Comparison of ENCODE assay signal across 1 cellular context in the genomic region with DNA sequence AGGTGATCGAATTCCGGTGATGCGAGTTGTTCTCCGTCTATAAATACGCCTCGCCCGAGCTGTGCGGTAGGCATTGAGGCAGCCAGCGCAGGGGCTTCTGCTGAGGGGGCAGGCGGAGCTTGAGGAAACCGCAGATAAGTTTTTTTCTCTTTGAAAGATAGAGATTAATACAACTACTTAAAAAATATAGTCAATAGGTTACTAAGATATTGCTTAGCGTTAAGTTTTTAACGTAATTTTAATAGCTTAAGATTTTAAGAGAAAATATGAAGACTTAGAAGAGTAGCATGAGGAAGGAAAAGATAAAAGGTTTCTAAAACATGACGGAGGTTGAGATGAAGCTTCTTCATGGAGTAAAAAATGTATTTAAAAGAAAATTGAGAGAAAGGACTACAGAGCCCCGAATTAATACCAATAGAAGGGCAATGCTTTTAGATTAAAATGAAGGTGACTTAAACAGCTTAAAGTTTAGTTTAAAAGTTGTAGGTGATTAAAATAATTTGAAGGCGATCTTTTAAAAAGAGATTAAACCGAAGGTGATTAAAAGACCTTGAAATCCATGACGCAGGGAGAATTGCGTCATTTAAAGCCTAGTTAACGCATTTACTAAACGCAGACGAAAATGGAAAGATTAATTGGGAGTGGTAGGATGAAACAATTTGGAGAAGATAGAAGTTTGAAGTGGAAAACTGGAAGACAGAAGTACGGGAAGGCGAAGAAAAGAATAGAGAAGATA.
TF ChIP-seq lines count a peak whose summit lies in the region.

Gene MALAT1, plus strand, starts transcription at position 69 of the 736 bp plus-strand sequence.

TF ChIP-seq in HepG2, 621 proteins besides CTCF, POLR2A, EP300 and RAD21 (continued from another document and continues in another):
- peak; percentile 57; the same call in 1 of the 2 replicates for TF ChIP-seq ZNF639 (CRISPR knock-in tag; conservative IDR thresholded peaks at IDR 0.05)
- no peak for TF ChIP-seq ZNF496 (CRISPR knock-in tag; IDR thresholded peaks at IDR 0.05; ENCODE audit: insufficient replicate concordance)
- no peak for TF ChIP-seq ZFP36L1 (CRISPR knock-in tag; IDR thresholded peaks at IDR 0.05)
- no peak for TF ChIP-seq AGO1 (IDR thresholded peaks at IDR 0.05; ENCODE audit: low read depth, low read length, poor library complexity, severe bottlenecking)
- TF ChIP-seq ZSCAN22 (CRISPR knock-in tag; IDR thresholded peaks at IDR 0.05): no peak
- TF ChIP-seq, protein P1, sequence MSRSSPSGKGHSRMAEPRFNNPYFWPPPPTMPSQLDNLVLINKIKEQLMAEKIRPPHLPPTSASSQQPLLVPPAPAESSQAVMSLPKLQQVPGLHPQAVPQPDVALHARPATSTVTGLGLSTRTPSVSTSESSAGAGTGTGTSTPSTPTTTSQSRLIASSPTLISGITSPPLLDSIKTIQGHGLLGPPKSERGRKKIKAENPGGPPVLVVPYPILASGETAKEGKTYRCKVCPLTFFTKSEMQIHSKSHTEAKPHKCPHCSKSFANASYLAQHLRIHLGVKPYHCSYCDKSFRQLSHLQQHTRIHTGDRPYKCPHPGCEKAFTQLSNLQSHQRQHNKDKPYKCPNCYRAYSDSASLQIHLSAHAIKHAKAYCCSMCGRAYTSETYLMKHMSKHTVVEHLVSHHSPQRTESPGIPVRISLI (CRISPR knock-in tag; IDR thresholded peaks at IDR 0.05; ENCODE audit: borderline replicate concordance): peak; percentile 48; the same call in 1 of the 2 replicates
- 0 out of 2 replicates have a peak, but pooled peaks have one; percentile 39 for TF ChIP-seq CSRNP1 (CRISPR knock-in tag; IDR thresholded peaks at IDR 0.05)
- TF ChIP-seq, protein P2, sequence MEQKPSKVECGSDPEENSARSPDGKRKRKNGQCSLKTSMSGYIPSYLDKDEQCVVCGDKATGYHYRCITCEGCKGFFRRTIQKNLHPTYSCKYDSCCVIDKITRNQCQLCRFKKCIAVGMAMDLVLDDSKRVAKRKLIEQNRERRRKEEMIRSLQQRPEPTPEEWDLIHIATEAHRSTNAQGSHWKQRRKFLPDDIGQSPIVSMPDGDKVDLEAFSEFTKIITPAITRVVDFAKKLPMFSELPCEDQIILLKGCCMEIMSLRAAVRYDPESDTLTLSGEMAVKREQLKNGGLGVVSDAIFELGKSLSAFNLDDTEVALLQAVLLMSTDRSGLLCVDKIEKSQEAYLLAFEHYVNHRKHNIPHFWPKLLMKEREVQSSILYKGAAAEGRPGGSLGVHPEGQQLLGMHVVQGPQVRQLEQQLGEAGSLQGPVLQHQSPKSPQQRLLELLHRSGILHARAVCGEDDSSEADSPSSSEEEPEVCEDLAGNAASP (CRISPR knock-in tag; IDR thresholded peaks at IDR 0.05; ENCODE audit: borderline replicate concordance): peak; percentile 87
- no peak for TF ChIP-seq NRL (CRISPR knock-in tag; IDR thresholded peaks at IDR 0.05; ENCODE audit: borderline replicate concordance)
- TF ChIP-seq ZNF777 (CRISPR knock-in tag; IDR thresholded peaks at IDR 0.05): no peak
- peak; percentile 80; the same call in 1 of the 2 replicates for TF ChIP-seq NFIC (IDR thresholded peaks at IDR 0.05; ENCODE audit: low read length)
- TF ChIP-seq FOXK1 (CRISPR knock-in tag; IDR thresholded peaks at IDR 0.05; ENCODE audit: borderline replicate concordance, low read depth): peak; percentile 82; the same call in 1 of the 2 replicates
- TF ChIP-seq BCL3 (CRISPR knock-in tag; IDR thresholded peaks at IDR 0.05): no peak; the same call in 1 of the 2 replicates
- TF ChIP-seq ISX (CRISPR knock-in tag; conservative IDR thresholded peaks at IDR 0.05): no peak
- TF ChIP-seq ZKSCAN8 (CRISPR knock-in tag; IDR thresholded peaks at IDR 0.05; ENCODE audit: borderline replicate concordance): peak; percentile 51
- peak; percentile 97 for TF ChIP-seq MLLT10 (CRISPR knock-in tag; IDR thresholded peaks at IDR 0.05)
- no peak for TF ChIP-seq ZUFSP (CRISPR knock-in tag; IDR thresholded peaks at IDR 0.05; ENCODE audit: borderline replicate concordance)
- TF ChIP-seq KLF9 (CRISPR knock-in tag; IDR thresholded peaks at IDR 0.05; ENCODE audit: low read depth): no peak
- TF ChIP-seq ZNF652 (CRISPR knock-in tag; IDR thresholded peaks at IDR 0.05; ENCODE audit: borderline replicate concordance, low read depth): no peak
- no peak for TF ChIP-seq MEIS1 (CRISPR knock-in tag; IDR thresholded peaks at IDR 0.05; ENCODE audit: borderline replicate concordance)
- no peak for TF ChIP-seq ZNF703 (CRISPR knock-in tag; IDR thresholded peaks at IDR 0.05; ENCODE audit: borderline replicate concordance)
- no peak for TF ChIP-seq ZNF7 (CRISPR knock-in tag; IDR thresholded peaks at IDR 0.05)
- no peak for TF ChIP-seq ZNF407 (CRISPR knock-in tag; IDR thresholded peaks at IDR 0.05; ENCODE audit: not compliant biosample characterization)
- TF ChIP-seq MTA3 (CRISPR knock-in tag; IDR thresholded peaks at IDR 0.05): no peak
- TF ChIP-seq CEBPG (CRISPR knock-in tag; IDR thresholded peaks at IDR 0.05): peak; percentile 60
- TF ChIP-seq ZNF225 (CRISPR knock-in tag; IDR thresholded peaks at IDR 0.05): no peak
- TF ChIP-seq REPIN1 (CRISPR knock-in tag; IDR thresholded peaks at IDR 0.05; ENCODE audit: borderline replicate concordance, low read depth): peak; percentile 69; the same call in 1 of the 2 replicates
- TF ChIP-seq MYNN (CRISPR knock-in tag; IDR thresholded peaks at IDR 0.05; ENCODE audit: low read depth): peak; percentile 52; the same call in 1 of the 2 replicates
- TF ChIP-seq GRHL1 (CRISPR knock-in tag; conservative IDR thresholded peaks at IDR 0.05): no peak
- peak; percentile 73 for TF ChIP-seq ATF3 (CRISPR knock-in tag; IDR thresholded peaks at IDR 0.05)
